ENCODE assay signal across 8 cellular contexts in the genomic region with DNA sequence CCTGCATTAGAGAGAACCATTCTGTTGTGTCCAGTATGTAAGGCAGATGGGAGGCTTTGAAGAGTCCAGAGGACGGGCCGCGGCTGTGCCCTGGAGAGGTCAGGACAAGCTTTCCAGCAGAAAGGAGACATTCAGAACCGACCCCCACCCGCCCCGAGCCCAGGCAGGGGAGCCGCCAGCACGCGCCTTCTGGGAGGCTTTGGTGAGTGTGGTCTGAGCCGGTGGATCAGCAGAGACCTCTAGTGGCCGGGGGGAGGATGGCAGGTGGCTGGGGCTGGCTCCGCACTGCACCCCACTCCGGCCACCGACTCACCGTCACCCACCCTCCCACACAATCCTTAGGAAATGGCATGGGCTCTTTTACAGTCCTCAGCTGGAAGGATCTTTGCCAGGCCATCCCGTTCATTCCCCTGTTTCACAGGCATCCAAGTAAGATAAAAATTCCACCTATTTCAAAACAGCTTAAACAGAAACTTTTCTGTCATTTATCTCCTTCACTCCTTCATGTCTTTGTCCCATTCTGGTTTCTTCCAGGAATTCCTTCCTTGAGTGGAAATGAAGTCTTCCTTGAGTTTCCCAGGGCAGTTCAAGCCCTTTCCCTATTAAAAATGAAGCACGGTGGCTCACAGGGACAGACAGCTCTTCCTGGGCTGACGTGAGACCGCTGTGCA.
DNase-seq lines count a peak whose midpoint lies in the region; ATAC-seq, FAIRE-seq and TF ChIP-seq lines count a peak whose summit lies in the region.

No MANE protein-coding gene starts in this region.

- POLR2A ChIA-PET in SK-N-SH (lab: Yijun Ruan, JAX) = no interaction called here

- H3K4me2 ChIP-seq in SK-N-SH = no peak overlapping the region; the same call in 1 of the 2 replicates

- DNase-seq in SK-N-SH (peak; percentile 91), glomerular visceral epithelial cell (ENCODE audit: extremely low spot score) (peak; percentile 34), posterior vena cava (ENCODE audit: low spot score) (peak; percentile 90), urothelium cell line (ENCODE audit: low spot score) (peak; percentile 76)
- DNase-seq in activated naive CD4-positive, alpha-beta T cell treated with Interleukin-2 at 50 U/mL for 16 hours = peak; percentile 71

- H3K79me2 ChIP-seq in SK-N-SH (ENCODE audit: insufficient read depth) = no peaks in the 10 kb centered on the region

- H3K4me1 ChIP-seq in SK-N-SH (ENCODE audit: control insufficient read depth in 1 of 2, insufficient read depth in 2 of 2, low read depth in 1 of 2, low read length in 1 of 2) = peaks cover 0 to under 1% of the 10 kb centered on the region in 2 experiments; a peak in 1 of 4 replicates

- H3K27me3 ChIP-seq in SK-N-SH (ENCODE audit: insufficient read depth) = peaks cover 43% of the 10 kb centered on the region; the same call in 1 of the 2 replicates

- intact Hi-C loops in posterior vena cava (cut with DNase I) = loop anchor here in 1 of 2 donors (5.0 to 10.0 kb wide), 3 partner anchors 58 to 450 kb away; partner anchors contain the start of genes CCDC15 and PKNOX2

- TF ChIP-seq RAD21 in SK-N-SH (IDR thresholded peaks at IDR 0.05; ENCODE audit: low read length) = peak; percentile 86

- no peaks in the 10 kb centered on the region for H3K9me2 ChIP-seq in SK-N-SH

- ATAC-seq in GM19397 (IDR thresholded peaks at IDR 0.05; ENCODE audit: unreplicated experiment) (peak; percentile 77), HG03571 (IDR thresholded peaks at IDR 0.05; ENCODE audit: unreplicated experiment) (peak; percentile 67)

- no peak overlapping the region for H3K9ac ChIP-seq in SK-N-SH

- H3K4me3 ChIP-seq in SK-N-SH (ENCODE audit: low read depth in 2 of 2, low read length in 1 of 2) = peak overlapping the region in 1 of 2 experiments; percentile 19; a peak in 1 of 4 replicates

- H2AFZ ChIP-seq in SK-N-SH (ENCODE audit: low read depth) = peak overlapping the region; percentile 16; the same call in 1 of the 2 replicates

- H3K27ac ChIP-seq in C4-2B (no peak overlapping the region), SK-N-SH (ENCODE audit: low read depth in 2 of 2, low read length in 1 of 2) (no peak overlapping the region)

- H3F3A ChIP-seq in SK-N-SH (replicated peaks; ENCODE audit: insufficient read depth) = no peaks in the 10 kb centered on the region

- peak; percentile 23 for FAIRE-seq in urothelium cell line (lab: Jason Lieb, UNC)

- no peak for TF ChIP-seq EP300 in SK-N-SH (IDR thresholded peaks at IDR 0.05; ENCODE audit: borderline replicate concordance in 1 of 2, low read depth in 1 of 2, low read length in 1 of 2)

- 30% methylated on average over 8 of the region's 19 CpGs for WGBS in SK-N-SH (ENCODE audit: low lambda C conversion rate)

- H4K20me1 ChIP-seq in SK-N-SH (ENCODE audit: insufficient read depth) = no peaks in the 10 kb centered on the region

- CTCF ChIA-PET in SK-N-SH (lab: Yijun Ruan, JAX) = interaction anchor here (0.5 to 7.6 kb wide), 85 partner anchors 8 to 507 kb away, joined by 3 to 100 read pairs (median 4); partner anchors contain the start of genes HEPACAM, PKNOX2 and TMEM218

- TF ChIP-seq CTCF in C4-2B (conservative IDR thresholded peaks at IDR 0.05) = peak; percentile 99
- TF ChIP-seq CTCF in SK-N-SH (IDR thresholded peaks at IDR 0.05) = peak; percentile 83

- no peaks in the 10 kb centered on the region for H3K9me3 ChIP-seq in SK-N-SH

- H3K36me3 ChIP-seq in SK-N-SH (replicated peaks in 1 of 2; ENCODE audit: control insufficient read depth in 1 of 2, insufficient read depth in 2 of 2, low read length in 1 of 2) = no peaks in the 10 kb centered on the region

TF ChIP-seq in SK-N-SH, 30 proteins besides CTCF, POLR2A, EP300 and RAD21:
- TF ChIP-seq SIN3A (IDR thresholded peaks at IDR 0.05; ENCODE audit: borderline replicate concordance, low read depth, low read length) = no peak
- TF ChIP-seq MAX (IDR thresholded peaks at IDR 0.05; ENCODE audit: low read depth) = 0 out of 2 replicates have a peak, but pooled peaks have one; percentile 27
- peak; percentile 73 for TF ChIP-seq SMC3 (IDR thresholded peaks at IDR 0.05; ENCODE audit: low read depth, low read length)
- TF ChIP-seq MXI1 (IDR thresholded peaks at IDR 0.05; ENCODE audit: low read depth, low read length) = 0 out of 2 replicates have a peak, but pooled peaks have one; percentile 18

Comparison
In these comparisons a context has a peak if more than half of its experiments do, and no peak if none do; other contexts are left out.
1. DNase-seq: peak in every context shown above with its lines; median percentile 91 in SK-N-SH; 90 in posterior vena cava; 76 in urothelium cell line; 71 in activated naive CD4-positive, alpha-beta T cell treated with Interleukin-2 at 50 U/mL for 16 hours; 34 in glomerular visceral epithelial cell.